8 cellular contexts compared by ENCODE assay signal in the genomic region with DNA sequence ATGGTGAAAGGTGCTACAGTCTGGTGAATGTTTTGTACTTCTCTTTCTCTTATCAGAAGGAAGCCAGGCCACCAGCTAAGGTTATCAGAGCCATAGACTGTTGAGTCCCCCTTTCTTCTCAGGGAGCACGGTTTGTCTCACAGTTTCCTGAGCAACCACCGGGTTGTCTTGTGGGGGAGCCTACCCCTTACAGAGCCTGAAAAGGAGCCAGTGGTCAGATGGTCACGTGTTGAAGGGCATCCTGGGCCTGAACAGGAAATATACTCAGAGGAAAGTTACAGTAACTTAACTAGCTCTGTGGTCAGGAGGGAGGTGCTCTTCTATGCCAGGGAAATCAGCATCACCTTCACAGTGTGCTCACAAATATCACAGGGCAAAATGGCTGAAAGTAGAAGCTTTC. TPM values are rescaled to one million over a fixed set of nuclear protein-coding genes. Genes with fewer than 3 reads are reported as not detected.
DNase-seq lines count a peak whose midpoint lies in the region; ATAC-seq and TF ChIP-seq lines count a peak whose summit lies in the region.

No MANE protein-coding gene starts in this region.

- peak overlapping the region; percentile 43 for H3K4me3 Mint-ChIP-seq in activated CD8-positive, alpha-beta T cell treated with anti-CD3 and anti-CD28 coated beads for 36 hours
- H3K4me3 Mint-ChIP-seq in nephron progenitor cell: no peak overlapping the region

- H3K27me3 Mint-ChIP-seq in activated CD8-positive, alpha-beta T cell treated with anti-CD3 and anti-CD28 coated beads for 36 hours: no peaks in the 10 kb centered on the region
- no peaks in the 10 kb centered on the region for H3K27me3 Mint-ChIP-seq in nephron progenitor cell (ENCODE audit: low read depth, poor library complexity)

- intact Hi-C loops in left cardiac atrium (cut with DNase I) (no loop called here), cardiac septum (cut with DNase I) (no loop called here)
- intact Hi-C loops in activated CD8-positive, alpha-beta T cell treated with anti-CD3 and anti-CD28 coated beads for 36 hours (cut with micrococcal nuclease): loop anchor here (5.0 to 10.0 kb wide), 2 partner anchors 84 to 223 kb away; no protein-coding TSS in a partner anchor

- POLR2A ChIA-PET in activated CD8-positive, alpha-beta T cell treated with anti-CD3 and anti-CD28 coated beads for 36 hours (lab: Charles Lee): interaction anchor here (0.6 to 11.3 kb wide), 17 partner anchors 8 to 184 kb away, joined by 3 to 184 read pairs (median 4); partner anchors contain the start of gene CD28

- no peak for TF ChIP-seq CTCF in activated CD8-positive, alpha-beta T cell treated with anti-CD3 and anti-CD28 coated beads for 36 hours (IDR thresholded peaks at IDR 0.05)
- no peak for TF ChIP-seq CTCF in nephron progenitor cell (IDR thresholded peaks at IDR 0.05)

- peak; percentile 45 for DNase-seq in left cardiac atrium
- no peak for DNase-seq in cardiac septum (ENCODE audit: low spot score)
- peak; percentile 90 for DNase-seq in activated CD8-positive, alpha-beta T cell treated with anti-CD3 and anti-CD28 coated beads for 36 hours
- no peak for DNase-seq in nephron progenitor cell
- DNase-seq in NCI-H2196 (lab: John Stamatoyannopoulos, UW; ENCODE audit: unreplicated experiment): no peak
- no peak for DNase-seq in NCI-H1092 (lab: John Stamatoyannopoulos, UW)
- DNase-seq in COLO668 (lab: John Stamatoyannopoulos, UW; ENCODE audit: unreplicated experiment): no peak

- CTCF ChIA-PET in activated CD8-positive, alpha-beta T cell treated with anti-CD3 and anti-CD28 coated beads for 36 hours (lab: Charles Lee): interaction anchor here (0.8 to 6.4 kb wide), 9 partner anchors 9 to 97 kb away, joined by 3 to 55 read pairs (median 5); no protein-coding TSS in a partner anchor

- ATAC-seq in left cardiac atrium: peak in 1 of 2 donors; percentile 70
- peak; percentile 94 for ATAC-seq in HG03342 (IDR thresholded peaks at IDR 0.05; ENCODE audit: unreplicated experiment)
- peak; percentile 80 for ATAC-seq in activated CD8-positive, alpha-beta T cell treated with anti-CD3 and anti-CD28 coated beads for 36 hours

- H3K27ac Mint-ChIP-seq in activated CD8-positive, alpha-beta T cell treated with anti-CD3 and anti-CD28 coated beads for 36 hours: peak overlapping the region; percentile 88
- peak overlapping the region; percentile 15 for H3K27ac Mint-ChIP-seq in nephron progenitor cell

- H3K36me3 Mint-ChIP-seq in activated CD8-positive, alpha-beta T cell treated with anti-CD3 and anti-CD28 coated beads for 36 hours (ENCODE audit: low read depth): peaks cover 83% of the 10 kb centered on the region
- H3K36me3 Mint-ChIP-seq in nephron progenitor cell (ENCODE audit: low read depth): no peaks in the 10 kb centered on the region

- peaks cover 96% of the 10 kb centered on the region for H3K4me1 Mint-ChIP-seq in activated CD8-positive, alpha-beta T cell treated with anti-CD3 and anti-CD28 coated beads for 36 hours (ENCODE audit: low read depth)
- H3K4me1 Mint-ChIP-seq in nephron progenitor cell: peaks cover 34% of the 10 kb centered on the region

- H3K9me3 Mint-ChIP-seq in activated CD8-positive, alpha-beta T cell treated with anti-CD3 and anti-CD28 coated beads for 36 hours: peaks cover 6% of the 10 kb centered on the region
- H3K9me3 Mint-ChIP-seq in nephron progenitor cell: no peaks in the 10 kb centered on the region

RNA-seq across cellular contexts. Expression of gene CD28, which starts 11.6 kb away (rescaled TPM):
- total RNA-seq in left cardiac atrium: 1 to 10 TPM; 2.5 to 2.9 TPM
- total RNA-seq in cardiac septum: 1.3 TPM
- 10 to 100 TPM; 94.2 to 97.3 TPM for total RNA-seq in activated CD8-positive, alpha-beta T cell treated with anti-CD3 and anti-CD28 coated beads for 36 hours

Comparison
In these comparisons a context has a peak if more than half of its experiments do, and no peak if none do; other contexts are left out.
1. DNase-seq: peak in left cardiac atrium (single experiment) and activated CD8-positive, alpha-beta T cell treated with anti-CD3 and anti-CD28 coated beads for 36 hours (single experiment); none in cardiac septum (single experiment), nephron progenitor cell (single experiment), NCI-H2196 (single experiment), NCI-H1092 (single experiment) and COLO668 (single experiment).
2. RNA of gene CD28, which starts 11.6 kb away (total RNA-seq): 94.2 to 97.3 TPM in activated CD8-positive, alpha-beta T cell treated with anti-CD3 and anti-CD28 coated beads for 36 hours; 2.5 to 2.9 TPM in left cardiac atrium and 1.3 TPM in cardiac septum (single experiment); every median in the first group is over 10 times any median in the second.